Comparison of ENCODE assay signal across 8 cellular contexts in genomic region chr12:4648099-4648498, GRCh38. TPM values are rescaled to one million over a fixed set of nuclear protein-coding genes. Genes with fewer than 3 reads are reported as not detected.
DNase-seq lines count a peak whose midpoint lies in the region; ATAC-seq and TF ChIP-seq lines count a peak whose summit lies in the region.

No MANE protein-coding gene starts in this region.

- no peaks in the 10 kb centered on the region for H3K9me3 Mint-ChIP-seq in activated T-helper 2 cell treated with anti-CD3 and anti-CD28 coated beads, Interferon-gamma antibody, Interleukin-2, Interleukin-4, amounts not matched to agents 10 μg/mL and 5 μg/mL and 100 μg/mL, durations not matched to agents 14 hours and 24 hours and 36 hours

- WGBS in stomach, 5 donors, result 21 to 40% (median 30%) methylated on average over 4 of the region's 4 CpGs

- intact Hi-C loops in activated T-helper 2 cell treated with anti-CD3 and anti-CD28 coated beads, Interferon-gamma antibody, Interleukin-2, Interleukin-4, amounts not matched to agents 10 μg/mL and 5 μg/mL and 100 μg/mL, durations not matched to agents 14 hours and 24 hours and 36 hours (cut with micrococcal nuclease), result loop anchor here (5.0 kb wide), 2 partner anchors 179 to 326 kb away; partner anchors contain the start of gene TIGAR
- intact Hi-C loops in stomach (cut with DNase I; ENCODE audit: low total_unique reads), result no loop called here

- H3K4me3 Mint-ChIP-seq in activated T-helper 2 cell treated with anti-CD3 and anti-CD28 coated beads, Interferon-gamma antibody, Interleukin-2, Interleukin-4, amounts not matched to agents 10 μg/mL and 5 μg/mL and 100 μg/mL, durations not matched to agents 14 hours and 24 hours and 36 hours (ENCODE audit: low read depth), result peak overlapping the region; percentile 100

- peak; percentile 10 for DNase-seq in ELR (ENCODE audit: low read depth)
- DNase-seq in activated T-helper 2 cell treated with anti-CD3 and anti-CD28 coated beads, Interferon-gamma antibody, Interleukin-2, Interleukin-4, amounts not matched to agents 10 μg/mL and 5 μg/mL and 100 μg/mL, durations not matched to agents 14 hours and 24 hours and 36 hours (ENCODE audit: low spot score), result no peak
- no peak for DNase-seq in stomach
- no peak for DNase-seq in stimulated activated naive CD4-positive, alpha-beta T cell treated with Interleukin-2 at 50 U/mL for 16 hours (lab: John Stamatoyannopoulos, UW)
- no peak for DNase-seq in globus pallidus (ENCODE audit: low spot score)
- no peak for DNase-seq in activated CD4-positive, alpha-beta T cell treated with anti-CD3 and anti-CD28 coated beads, Interleukin-2, amount 50 U/mL, for 4 hours

- no peaks in the 10 kb centered on the region for H3K27me3 ChIP-seq in stomach

- peak overlapping the region; percentile 88 for H3K4me3 ChIP-seq in iPS-18c (ENCODE audit: insufficient read depth, low read depth, low read length)
- peak overlapping the region; percentile 58 to 71 (median 66) for H3K4me3 ChIP-seq in stomach

- peaks cover under 1% of the 10 kb centered on the region for H3K27me3 Mint-ChIP-seq in activated T-helper 2 cell treated with anti-CD3 and anti-CD28 coated beads, Interferon-gamma antibody, Interleukin-2, Interleukin-4, amounts not matched to agents 10 μg/mL and 5 μg/mL and 100 μg/mL, durations not matched to agents 14 hours and 24 hours and 36 hours (ENCODE audit: low read depth)

- H3K36me3 Mint-ChIP-seq in activated T-helper 2 cell treated with anti-CD3 and anti-CD28 coated beads, Interferon-gamma antibody, Interleukin-2, Interleukin-4, amounts not matched to agents 10 μg/mL and 5 μg/mL and 100 μg/mL, durations not matched to agents 14 hours and 24 hours and 36 hours (ENCODE audit: low read depth), result peaks cover 9% of the 10 kb centered on the region

- peak overlapping the region; percentile 78 to 92 (median 89) for H3K27ac ChIP-seq in stomach

- H3K4me1 Mint-ChIP-seq in activated T-helper 2 cell treated with anti-CD3 and anti-CD28 coated beads, Interferon-gamma antibody, Interleukin-2, Interleukin-4, amounts not matched to agents 10 μg/mL and 5 μg/mL and 100 μg/mL, durations not matched to agents 14 hours and 24 hours and 36 hours (ENCODE audit: low read depth), result peaks cover 39% of the 10 kb centered on the region

- ATAC-seq in HG02943 (IDR thresholded peaks at IDR 0.05; ENCODE audit: low read depth, unreplicated experiment), result peak; percentile 28

- peaks cover 11 to 46% (median 32%) of the 10 kb centered on the region in 4 donors for H3K4me1 ChIP-seq in stomach

- no peaks in the 10 kb centered on the region for H3K36me3 ChIP-seq in stomach

- H3K9me3 ChIP-seq in iPS-18c (ENCODE audit: control insufficient read depth, insufficient read depth, low read length), result no peaks in the 10 kb centered on the region
- H3K9me3 ChIP-seq in stomach, result no peaks in the 10 kb centered on the region

- TF ChIP-seq CTCF in stomach (IDR thresholded peaks at IDR 0.05), result no peak

- no peak for TF ChIP-seq POLR2A in stomach (IDR thresholded peaks at IDR 0.05)

- H3K27ac Mint-ChIP-seq in activated T-helper 2 cell treated with anti-CD3 and anti-CD28 coated beads, Interferon-gamma antibody, Interleukin-2, Interleukin-4, amounts not matched to agents 10 μg/mL and 5 μg/mL and 100 μg/mL, durations not matched to agents 14 hours and 24 hours and 36 hours, result peak overlapping the region; percentile 97

- no peak for TF ChIP-seq EP300 in stomach (IDR thresholded peaks at IDR 0.05)

RNA-seq across cellular contexts. Expression of gene AKAP3, which starts 0.8 kb away (rescaled TPM):
- total RNA-seq in activated T-helper 2 cell treated with anti-CD3 and anti-CD28 coated beads, Interferon-gamma antibody, Interleukin-2, Interleukin-4, amounts not matched to agents 10 μg/mL and 5 μg/mL and 100 μg/mL, durations not matched to agents 14 hours and 24 hours and 36 hours, result 0.55 and 0.71 TPM in 2 replicates
- total RNA-seq in stomach, result under 1 TPM in 4 of 5 donors, not detected in 1; 0.29 to 0.58 (median 0.33) TPM
- 1 to 10 TPM in 1 of 3 donors, under 1 TPM in 1, not detected in 1; 0.88 to 1.3 TPM for polyA plus RNA-seq in stomach

RNA-seq across cellular contexts. Expression of gene NDUFA9, which starts 0.8 kb away (rescaled TPM):
- 124 and 125 TPM in 2 replicates for total RNA-seq in activated T-helper 2 cell treated with anti-CD3 and anti-CD28 coated beads, Interferon-gamma antibody, Interleukin-2, Interleukin-4, amounts not matched to agents 10 μg/mL and 5 μg/mL and 100 μg/mL, durations not matched to agents 14 hours and 24 hours and 36 hours
- 10 to 100 TPM; 10.5 to 72.4 (median 48.8) TPM for total RNA-seq in stomach
- 10 to 100 TPM; 48.7 to 71.3 (median 60.0) TPM for polyA plus RNA-seq in stomach
